11 cellular contexts compared by ENCODE assay signal in genomic region chr1:201766117-201766863, GRCh38.
DNase-seq lines count a peak whose midpoint lies in the region; ATAC-seq and TF ChIP-seq lines count a peak whose summit lies in the region.
"Had no signal": no experiment of that assay in that cellular context is flagged by ENCODE, and none has a peak within 500 bp of the region (broad histone marks: within the 10 kb centered on the region; RNA-seq: fewer than 3 reads in every experiment).

No MANE protein-coding gene starts in this region.

- no peak overlapping the region for H3K27ac ChIP-seq in neuronal stem cell (replicated peaks; ENCODE audit: low read length)

- no peak overlapping the region for H3K14ac ChIP-seq in neuronal stem cell (ENCODE audit: low read length)

- H3K4me3 ChIP-seq in BJ (ENCODE audit: low read depth, low read length) (no peak overlapping the region), neuronal stem cell (ENCODE audit: low read length in 2 of 2) (no peak overlapping the region), H7 (ENCODE audit: insufficient read depth, low read depth, low read length) (no peak overlapping the region)

- no peak overlapping the region for H2AFZ ChIP-seq in neuronal stem cell (ENCODE audit: low read length)

- no peak overlapping the region for H4K8ac ChIP-seq in neuronal stem cell (ENCODE audit: low read depth, low read length)

- no CpG with 5 or more reads among the region's 7 CpGs for WGBS in neuronal stem cell (ENCODE audit: extremely low coverage in 2 of 2, insufficient read length in 2 of 2, insufficient replicate concordance in 1 of 2), 2 donors

- no peak overlapping the region for H3K4ac ChIP-seq in neuronal stem cell (ENCODE audit: low read length)

- H2BK15ac ChIP-seq in neuronal stem cell (ENCODE audit: low read length) = no peak overlapping the region

- H3K23ac ChIP-seq in neuronal stem cell (ENCODE audit: low read depth, low read length, poor library complexity) = no peak overlapping the region

- CTCF ChIA-PET in BJ (lab: Yijun Ruan, JAX) = interaction anchor here (1.4 to 5.5 kb wide), 5 partner anchors 14 to 235 kb away, joined by 3 to 21 read pairs (median 5); no protein-coding TSS in a partner anchor

- H3K27me3 ChIP-seq in BJ (ENCODE audit: control insufficient read depth, insufficient read depth, low read length) (no peaks in the 10 kb centered on the region), neuronal stem cell (ENCODE audit: control insufficient read depth in 3 of 3, insufficient read depth in 3 of 3, low read depth in 1 of 3, low read length in 3 of 3) (no peaks in the 10 kb centered on the region), H7 (ENCODE audit: control insufficient read depth, insufficient read depth, low read length) (no peaks in the 10 kb centered on the region)

- H3K18ac ChIP-seq in neuronal stem cell (ENCODE audit: low read length) = peak overlapping the region; percentile 80

- no peak overlapping the region for H2BK12ac ChIP-seq in neuronal stem cell (ENCODE audit: low read length)

- DNase-seq in BJ (ENCODE audit: low read depth) (peak; percentile 86), neuronal stem cell (ENCODE audit: low spot score) (no peak), DMS79 treated with DMSO at 0.1 percent for 48 hours (lab: John Stamatoyannopoulos, UW) (no peak), epidermal melanocyte (ENCODE audit: insufficient read length, low spot score) (no peak), H7 (no peak)
- DNase-seq in stimulated activated CD4-positive, alpha-beta T cell treated with anti-CD3 and anti-CD28 coated beads, Interleukin-15, amount 100 ng/mL, for 24 hours = no peak
- DNase-seq: COR-L47, hippocampal formation, NCI-H748 treated with DMSO at 0.1 percent for 48 hours had no signal

- peak; percentile 52 for ATAC-seq in esophagus mucosa

- H3K36me3 ChIP-seq in BJ (ENCODE audit: control insufficient read depth, insufficient read depth, low read length) (no peaks in the 10 kb centered on the region), neuronal stem cell (replicated peaks in 1 of 2; ENCODE audit: control insufficient read depth in 2 of 2, insufficient read depth in 2 of 2, low read length in 2 of 2) (peaks cover 11 to 19% of the 10 kb centered on the region in 2 donors), H7 (replicated peaks; ENCODE audit: control insufficient read depth, insufficient read depth, low read length) (no peaks in the 10 kb centered on the region)

- no peak overlapping the region for H4K91ac ChIP-seq in neuronal stem cell (ENCODE audit: low read depth, low read length, poor library complexity)

- no peak for TF ChIP-seq CTCF in BJ (IDR thresholded peaks at IDR 0.05; ENCODE audit: insufficient read depth, low read depth, low read length)

- no peak overlapping the region for H2BK120ac ChIP-seq in neuronal stem cell (ENCODE audit: low read depth, low read length)

- H3K9ac ChIP-seq in neuronal stem cell (ENCODE audit: low read depth, low read length, poor library complexity) = no peak overlapping the region

- peaks cover 7% of the 10 kb centered on the region for H3K79me1 ChIP-seq in neuronal stem cell (ENCODE audit: low read depth, low read length)

- POLR2A ChIA-PET in BJ (lab: Charles Lee) = interaction anchor here (0.6 to 0.7 kb wide), 2 partner anchors 18 to 218 kb away, joined by 3 to 4 read pairs; no protein-coding TSS in a partner anchor

- H3K4me2 ChIP-seq in neuronal stem cell (ENCODE audit: insufficient read depth, low read length, poor library complexity, severe bottlenecking) = no peak overlapping the region

- no peak overlapping the region for H2AK5ac ChIP-seq in neuronal stem cell (ENCODE audit: low read depth, low read length)

- peaks cover 17 to 19% of the 10 kb centered on the region in 2 donors for H3K4me1 ChIP-seq in neuronal stem cell (ENCODE audit: control insufficient read depth in 2 of 2, insufficient read depth in 1 of 2, low read depth in 1 of 2, low read length in 2 of 2)

- peaks cover 13 to 17% of the 10 kb centered on the region in 2 donors for H3K9me3 ChIP-seq in neuronal stem cell (replicated peaks in 1 of 2; ENCODE audit: control insufficient read depth in 2 of 2, insufficient read depth in 1 of 2, low read depth in 1 of 2, low read length in 2 of 2)

- H2BK5ac ChIP-seq in neuronal stem cell (ENCODE audit: low read length) = no peak overlapping the region

TF ChIP-seq in PFSK-1, 5 proteins besides CTCF, POLR2A, EP300 and RAD21:
- no peak for TF ChIP-seq TAF1 (IDR thresholded peaks at IDR 0.05; ENCODE audit: borderline replicate concordance, insufficient read depth, low read length)
- TF ChIP-seq SIN3A (IDR thresholded peaks at IDR 0.05; ENCODE audit: borderline replicate concordance, insufficient read depth, low read length) = 0 out of 2 replicates have a peak, but pooled peaks have one; percentile 24
- TF ChIP-seq REST (IDR thresholded peaks at IDR 0.05; ENCODE audit: insufficient read depth in 1 of 2, low read depth in 2 of 2, low read length in 2 of 2) = 0 out of 4 replicates have a peak, but pooled peaks of 1 of the 2 experiments have one; percentile 39
